21 cellular contexts compared by ENCODE assay signal in genomic region chr12:51150777-51151176, GRCh38.
"Had no signal": no experiment of that assay in that cellular context is flagged by ENCODE, and none has a peak within 500 bp of the region (broad histone marks: within the 10 kb centered on the region; RNA-seq: fewer than 3 reads in every experiment).

No MANE protein-coding gene starts in this region.

- H3K27ac ChIP-seq: brain microvascular endothelial cell, VCaP had no signal

- H3K36me3 Mint-ChIP-seq: activated naive CD4-positive, alpha-beta T cell treated with anti-CD3 and anti-CD28 coated beads, Interleukin-2, amount 50 U/mL, for 72 hours had no signal

- ATAC-seq: activated CD4-positive, CD25-positive, alpha-beta regulatory T cell treated with anti-CD3 and anti-CD28 coated beads, Interleukin-2, amount 50 U/mL, for 24 hours; activated CD8-positive, alpha-beta T cell treated with anti-CD3 and anti-CD28 coated beads for 36 hours; activated naive CD4-positive, alpha-beta T cell treated with anti-CD3 and anti-CD28 coated beads, Interleukin-2, amount 50 U/mL, for 72 hours had no signal

- H3K27me3 ChIP-seq: brain microvascular endothelial cell had no signal

- H3K4me3 Mint-ChIP-seq: activated CD8-positive, alpha-beta T cell treated with anti-CD3 and anti-CD28 coated beads for 36 hours; activated T-helper 1 cell treated with anti-CD3 and anti-CD28 coated beads, Interleukin-12 subunit alpha, Interleukin-12 subunit beta, Interleukin-2, Interleukin-4 antibody, amounts not matched to agents 30 ng/mL and 10 ng/mL and 1 ng/mL, durations not matched to agents 14 hours and 24 hours and 36 hours had no signal

- H3K36me3 ChIP-seq: brain microvascular endothelial cell had no signal

- DNase-seq: activated CD4-positive, alpha-beta T cell treated with anti-CD3 and anti-CD28 coated beads for 4 hours; activated CD8-positive, alpha-beta memory T cell treated with anti-CD3 and anti-CD28 coated beads, Interleukin-2, amount 50 U/mL, for 4 hours; activated CD8-positive, alpha-beta T cell treated with anti-CD3 and anti-CD28 coated beads for 36 hours; activated effector memory CD4-positive, alpha-beta T cell treated with anti-CD3 and anti-CD28 coated beads, Interleukin-2, amount 50 U/mL, for 16 hours; activated naive CD4-positive, alpha-beta T cell treated with Interleukin-2 at 50 U/mL for 16 hours; brain microvascular endothelial cell; Kasumi-1; KBM-7; NCI-H1092; NCI-H1417; NCI-H1930; NCI-H2171; NCI-H2227 treated with DMSO at 0.1 percent for 48 hours; NCI-H446 treated with DMSO at 0.1 percent for 48 hours; NCI-H524 treated with DMSO at 0.1 percent for 48 hours; NCI-H774; SIG-M5 had no signal

- H3K9me3 Mint-ChIP-seq: activated CD8-positive, alpha-beta T cell treated with anti-CD3 and anti-CD28 coated beads for 36 hours; activated naive CD4-positive, alpha-beta T cell treated with anti-CD3 and anti-CD28 coated beads, Interleukin-2, amount 50 U/mL, for 72 hours; activated T-helper 1 cell treated with anti-CD3 and anti-CD28 coated beads, Interleukin-12 subunit alpha, Interleukin-12 subunit beta, Interleukin-2, Interleukin-4 antibody, amounts not matched to agents 30 ng/mL and 10 ng/mL and 1 ng/mL, durations not matched to agents 14 hours and 24 hours and 36 hours had no signal

- H3K27me3 Mint-ChIP-seq: activated CD8-positive, alpha-beta T cell treated with anti-CD3 and anti-CD28 coated beads for 36 hours had no signal

- H3K27ac Mint-ChIP-seq: activated CD8-positive, alpha-beta T cell treated with anti-CD3 and anti-CD28 coated beads for 36 hours; activated naive CD4-positive, alpha-beta T cell treated with anti-CD3 and anti-CD28 coated beads, Interleukin-2, amount 50 U/mL, for 72 hours; activated T-helper 1 cell treated with anti-CD3 and anti-CD28 coated beads, Interleukin-12 subunit alpha, Interleukin-12 subunit beta, Interleukin-2, Interleukin-4 antibody, amounts not matched to agents 30 ng/mL and 10 ng/mL and 1 ng/mL, durations not matched to agents 14 hours and 24 hours and 36 hours had no signal
